ENCODE assay signal across 1 cellular context in the genomic region with DNA sequence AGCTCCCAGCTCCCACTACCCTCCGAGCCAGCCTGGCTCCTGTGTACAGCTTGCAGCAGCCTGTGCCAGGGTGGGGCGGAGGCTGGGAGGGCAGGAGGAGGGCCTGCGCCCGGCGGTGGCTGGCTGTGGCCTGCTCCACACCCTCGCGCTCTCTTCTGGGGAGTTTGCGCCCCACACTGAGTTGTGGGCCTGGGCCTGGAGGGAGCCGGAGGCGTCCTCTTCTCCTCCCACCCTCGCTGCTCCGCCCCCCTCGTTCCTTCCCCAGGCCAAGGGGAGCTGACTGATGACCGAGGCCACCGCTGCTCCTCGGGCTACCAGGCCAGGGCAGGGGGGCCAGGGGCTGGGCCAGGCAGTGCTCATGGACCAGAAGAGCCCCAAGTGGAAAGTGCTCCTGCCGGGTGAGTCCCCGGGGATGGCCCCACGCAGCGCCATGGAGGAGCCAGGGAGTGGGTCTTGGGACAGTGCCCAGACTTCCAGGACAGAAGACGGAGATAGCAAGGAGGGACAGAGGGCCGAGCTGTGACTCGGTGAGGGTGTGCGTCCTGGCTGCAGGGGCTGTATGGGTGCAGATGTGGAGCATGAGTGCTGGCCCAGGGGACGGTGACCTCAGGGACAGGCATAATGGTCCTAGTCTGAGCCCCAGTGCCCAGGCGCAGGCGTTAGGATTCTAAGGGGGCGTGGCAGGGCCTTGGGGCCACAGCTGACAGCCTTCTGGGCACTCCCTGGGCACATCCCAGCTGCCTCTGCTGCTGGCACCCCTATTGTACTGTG.
TF ChIP-seq lines count a peak whose summit lies in the region.

No MANE protein-coding gene starts in this region.

TF ChIP-seq in H1, 55 proteins besides CTCF, POLR2A, EP300 and RAD21:
- TF ChIP-seq, protein P1, sequence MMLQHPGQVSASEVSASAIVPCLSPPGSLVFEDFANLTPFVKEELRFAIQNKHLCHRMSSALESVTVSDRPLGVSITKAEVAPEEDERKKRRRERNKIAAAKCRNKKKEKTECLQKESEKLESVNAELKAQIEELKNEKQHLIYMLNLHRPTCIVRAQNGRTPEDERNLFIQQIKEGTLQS (IDR thresholded peaks at IDR 0.05; ENCODE audit: insufficient read depth, low read depth, low read length): no peak
- TF ChIP-seq RNF2 (IDR thresholded peaks at IDR 0.05; ENCODE audit: borderline replicate concordance, low read depth, low read length, missing control alignments, poor library complexity, severe bottlenecking): no peak
- no peak for TF ChIP-seq ASH2L (IDR thresholded peaks at IDR 0.05; ENCODE audit: low read length)
- no peak for TF ChIP-seq RFX5 (IDR thresholded peaks at IDR 0.05; ENCODE audit: borderline replicate concordance, low read depth, low read length)
- no peak for TF ChIP-seq POLR2AphosphoS5 (IDR thresholded peaks at IDR 0.05; ENCODE audit: low read depth, low read length)
- TF ChIP-seq SUZ12 (IDR thresholded peaks at IDR 0.05; ENCODE audit: low read length): no peak
- TF ChIP-seq BACH1 (IDR thresholded peaks at IDR 0.05; ENCODE audit: low read length): no peak
- TF ChIP-seq CREB1 (IDR thresholded peaks at IDR 0.05): no peak
- TF ChIP-seq KDM5A (IDR thresholded peaks at IDR 0.05; ENCODE audit: low read length): no peak
- no peak for TF ChIP-seq MAX (IDR thresholded peaks at IDR 0.05)
- no peak for TF ChIP-seq TAF1 (IDR thresholded peaks at IDR 0.05; ENCODE audit: low read depth, low read length)
- no peak for TF ChIP-seq ZNF274 (IDR thresholded peaks at IDR 0.05; ENCODE audit: borderline replicate concordance, extremely low read depth, low read length)
- TF ChIP-seq, protein P2, sequence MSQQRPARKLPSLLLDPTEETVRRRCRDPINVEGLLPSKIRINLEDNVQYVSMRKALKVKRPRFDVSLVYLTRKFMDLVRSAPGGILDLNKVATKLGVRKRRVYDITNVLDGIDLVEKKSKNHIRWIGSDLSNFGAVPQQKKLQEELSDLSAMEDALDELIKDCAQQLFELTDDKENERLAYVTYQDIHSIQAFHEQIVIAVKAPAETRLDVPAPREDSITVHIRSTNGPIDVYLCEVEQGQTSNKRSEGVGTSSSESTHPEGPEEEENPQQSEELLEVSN (IDR thresholded peaks at IDR 0.05): no peak
- TF ChIP-seq SP2 (IDR thresholded peaks at IDR 0.05; ENCODE audit: low read length): no peak
- no peak for TF ChIP-seq EZH2 (IDR thresholded peaks at IDR 0.05; ENCODE audit: low read depth, low read length, severe bottlenecking)
- no peak for TF ChIP-seq SP4 (IDR thresholded peaks at IDR 0.05; ENCODE audit: low read length)
- no peak for TF ChIP-seq CHD1 (IDR thresholded peaks at IDR 0.05; ENCODE audit: low read depth, low read length)
- no peak for TF ChIP-seq CHD2 (IDR thresholded peaks at IDR 0.05; ENCODE audit: low read length)
